In the genomic region with DNA sequence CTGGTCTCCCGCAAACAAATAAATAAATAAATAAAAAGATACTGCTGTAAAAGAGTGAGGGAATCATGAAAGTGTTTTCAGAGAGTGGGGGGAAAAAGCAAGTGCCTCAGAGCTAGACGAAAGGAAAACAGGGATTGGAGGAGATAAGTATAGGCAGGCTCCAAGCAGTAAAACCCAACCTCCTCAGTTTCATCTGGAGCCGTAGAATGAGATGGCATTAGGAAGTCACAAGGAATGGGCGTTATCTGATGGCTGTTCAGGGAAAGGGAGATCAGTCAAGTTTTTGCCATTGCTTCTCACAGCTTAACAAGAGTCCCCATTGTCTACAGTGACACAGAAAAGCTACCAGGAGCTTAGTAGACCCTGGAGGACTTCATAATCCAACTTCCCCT, we compare ENCODE assay signal across 25 cellular contexts.
DNase-seq lines count a peak whose midpoint lies in the region; ATAC-seq and TF ChIP-seq lines count a peak whose summit lies in the region.
"Had no signal": no experiment of that assay in that cellular context is flagged by ENCODE, and none has a peak within 500 bp of the region (broad histone marks: within the 10 kb centered on the region; RNA-seq: fewer than 3 reads in every experiment).

No MANE protein-coding gene starts in this region.

- DNase-seq in ELR (ENCODE audit: low read depth) (peak; percentile 0), M059J (ENCODE audit: low read depth) (peak; percentile 88), endodermal cell (no peak), neural crest cell (ENCODE audit: low read depth, low spot score) (no peak), NCI-H2029 (lab: John Stamatoyannopoulos, UW) (no peak)
- DNase-seq in stimulated activated CD4-positive, alpha-beta T cell treated with anti-CD3 and anti-CD28 coated beads, Interleukin-12 subunit alpha, Interleukin-12 subunit beta, amount 100 ng/mL, for 4 hours = no peak
- DNase-seq in activated naive CD8-positive, alpha-beta T cell treated with anti-CD3 and anti-CD28 coated beads, Interleukin-2, amount 50 U/mL, for 24 hours = no peak
- DNase-seq: activated naive CD4-positive, alpha-beta T cell; activated T-cell treated with anti-CD3 and anti-CD28 coated beads, Interleukin-2, amount 50 U/mL, for 1 hour; CD8-positive, alpha-beta T cell; DMS79 treated with DMSO at 0.1 percent for 48 hours; effector CD8-positive, alpha-beta T cell; heart right ventricle; immature natural killer cell; NCI-H2081 treated with DMSO at 0.1 percent for 48 hours; NCI-H526; ovary; right lobe of liver; SIG-M5; stimulated activated CD4-positive, alpha-beta T cell treated with anti-CD3 and anti-CD28 coated beads, Interleukin-1b, Interleukin-23, amount 100 ng/mL, for 48 hours; stimulated activated naive CD4-positive, alpha-beta T cell treated with Interleukin-2 at 50 U/mL for 16 hours; thyroid gland had no signal

- H3K9me3 Mint-ChIP-seq in endodermal cell = peaks cover 13% of the 10 kb centered on the region
- peaks cover 5% of the 10 kb centered on the region for H3K9me3 Mint-ChIP-seq in neural crest cell
- peaks cover 9% of the 10 kb centered on the region for H3K9me3 Mint-ChIP-seq in activated naive CD8-positive, alpha-beta T cell treated with anti-CD3 and anti-CD28 coated beads, Interleukin-2, amount 50 U/mL, for 24 hours

- no peak for ATAC-seq in activated naive CD8-positive, alpha-beta T cell treated with anti-CD3 and anti-CD28 coated beads, Interleukin-2, amount 50 U/mL, for 24 hours
- no peak for ATAC-seq in GM19328 (IDR thresholded peaks at IDR 0.05; ENCODE audit: unreplicated experiment)
- ATAC-seq: CD8-positive, alpha-beta T cell; heart right ventricle; WTC11 had no signal

- H3K36me3 ChIP-seq in endodermal cell (ENCODE audit: control insufficient read depth, insufficient read depth, low read length) = no peaks in the 10 kb centered on the region
- H3K36me3 ChIP-seq: heart right ventricle, ovary, right lobe of liver, thyroid gland had no signal

- H3K4me3 Mint-ChIP-seq in endodermal cell (no peak overlapping the region), neural crest cell (no peak overlapping the region)
- H3K4me3 Mint-ChIP-seq in activated naive CD8-positive, alpha-beta T cell treated with anti-CD3 and anti-CD28 coated beads, Interleukin-2, amount 50 U/mL, for 24 hours = no peak overlapping the region
- H3K4me3 Mint-ChIP-seq: activated CD4-positive, alpha-beta memory T cell treated with anti-CD3 and anti-CD28 coated beads for 36 hours; CD8-positive, alpha-beta T cell; WTC11 had no signal

- H3K9ac ChIP-seq in endodermal cell (ENCODE audit: extremely low read depth, low read length, poor library complexity, severe bottlenecking) = no peak overlapping the region

- H3K27me3 Mint-ChIP-seq in endodermal cell (ENCODE audit: insufficient read depth) = no peaks in the 10 kb centered on the region
- no peaks in the 10 kb centered on the region for H3K27me3 Mint-ChIP-seq in neural crest cell (ENCODE audit: low read depth)
- H3K27me3 Mint-ChIP-seq in activated naive CD8-positive, alpha-beta T cell treated with anti-CD3 and anti-CD28 coated beads, Interleukin-2, amount 50 U/mL, for 24 hours = no peaks in the 10 kb centered on the region
- H3K27me3 Mint-ChIP-seq: activated CD4-positive, alpha-beta memory T cell treated with anti-CD3 and anti-CD28 coated beads for 36 hours had no signal

- H3K36me3 Mint-ChIP-seq in endodermal cell (ENCODE audit: low read depth) (no peaks in the 10 kb centered on the region), neural crest cell (ENCODE audit: low read depth) (peaks cover 5% of the 10 kb centered on the region)
- no peaks in the 10 kb centered on the region for H3K36me3 Mint-ChIP-seq in activated naive CD8-positive, alpha-beta T cell treated with anti-CD3 and anti-CD28 coated beads, Interleukin-2, amount 50 U/mL, for 24 hours (ENCODE audit: low read depth)
- H3K36me3 Mint-ChIP-seq: activated CD4-positive, alpha-beta memory T cell treated with anti-CD3 and anti-CD28 coated beads for 36 hours; CD8-positive, alpha-beta T cell; immature natural killer cell had no signal

- H3K9me3 ChIP-seq in endodermal cell (ENCODE audit: control insufficient read depth, low read length) = no peaks in the 10 kb centered on the region
- H3K9me3 ChIP-seq: ovary, right lobe of liver, thyroid gland had no signal

- no peaks in the 10 kb centered on the region for H3K4me1 ChIP-seq in endodermal cell (ENCODE audit: control insufficient read depth, insufficient read depth, low read length)
- H3K4me1 ChIP-seq: heart right ventricle, right lobe of liver, thyroid gland had no signal

- WGBS in endodermal cell (ENCODE audit: insufficient coverage in 1 of 2, insufficient read length in 1 of 2), 2 experiments = 73 to 87% methylated on average over 2 to 3 of the region's 4 CpGs

- H3K27ac Mint-ChIP-seq in endodermal cell (peak overlapping the region; percentile 85), neural crest cell (ENCODE audit: unreplicated experiment) (peak overlapping the region; percentile 14)
- no peak overlapping the region for H3K27ac Mint-ChIP-seq in activated naive CD8-positive, alpha-beta T cell treated with anti-CD3 and anti-CD28 coated beads, Interleukin-2, amount 50 U/mL, for 24 hours
- H3K27ac Mint-ChIP-seq: activated CD4-positive, alpha-beta memory T cell treated with anti-CD3 and anti-CD28 coated beads for 36 hours; CD8-positive, alpha-beta T cell; immature natural killer cell; WTC11 had no signal

- H3K27me3 ChIP-seq in endodermal cell (ENCODE audit: control insufficient read depth, insufficient read depth, low read length, poor library complexity, severe bottlenecking) = no peaks in the 10 kb centered on the region
- H3K27me3 ChIP-seq: ovary, thyroid gland had no signal

- no peak overlapping the region for H3K27ac ChIP-seq in endodermal cell (ENCODE audit: low read depth, low read length)
- H3K27ac ChIP-seq: heart right ventricle, ovary, right lobe of liver, thyroid gland had no signal

- no peak overlapping the region for H3K4me3 ChIP-seq in endodermal cell (ENCODE audit: low read length)
- H3K4me3 ChIP-seq: heart right ventricle, ovary, right lobe of liver, thyroid gland had no signal

- peaks cover 9% of the 10 kb centered on the region for H3K4me1 Mint-ChIP-seq in endodermal cell
- H3K4me1 Mint-ChIP-seq in neural crest cell = peaks cover 10% of the 10 kb centered on the region
- H3K4me1 Mint-ChIP-seq in activated naive CD8-positive, alpha-beta T cell treated with anti-CD3 and anti-CD28 coated beads, Interleukin-2, amount 50 U/mL, for 24 hours = no peaks in the 10 kb centered on the region
- H3K4me1 Mint-ChIP-seq: immature natural killer cell had no signal

- TF ChIP-seq CTCF in endodermal cell (conservative IDR thresholded peaks at IDR 0.05) (no peak), neural crest cell (conservative IDR thresholded peaks at IDR 0.05) (no peak)

Comparison
In these comparisons a context has a peak if more than half of its experiments do, and no peak if none do; other contexts are left out.
1. DNase-seq: peak in ELR (single experiment) and M059J (single experiment); none in endodermal cell (single experiment), neural crest cell (single experiment), stimulated activated CD4-positive, alpha-beta T cell treated with anti-CD3 and anti-CD28 coated beads, Interleukin-12 subunit alpha, Interleukin-12 subunit beta, amount 100 ng/mL, for 4 hours (single experiment), activated naive CD8-positive, alpha-beta T cell treated with anti-CD3 and anti-CD28 coated beads, Interleukin-2, amount 50 U/mL, for 24 hours (single experiment) and NCI-H2029 (single experiment).